In genomic region chr10:98170249-98171117, GRCh38 we compare ENCODE assay signal across 7 cellular contexts. TPM values are rescaled to one million over a fixed set of nuclear protein-coding genes. Genes with fewer than 3 reads are reported as not detected.
DNase-seq lines count a peak whose midpoint lies in the region; ATAC-seq and TF ChIP-seq lines count a peak whose summit lies in the region.

No MANE protein-coding gene starts in this region.

- H3K9me3 ChIP-seq in heart left ventricle = no peaks in the 10 kb centered on the region

- H3K36me3 Mint-ChIP-seq in activated CD8-positive, alpha-beta T cell treated with anti-CD3 and anti-CD28 coated beads, Interleukin-2, amount 10 ng/mL, durations not matched to agents 7 days and 5 days (ENCODE audit: low read depth) = peaks cover 16% of the 10 kb centered on the region

- intact Hi-C loops in heart left ventricle (cut with DNase I) = loop anchor here in 9 of 10 donors (1.0 to 5.0 kb wide), 5 partner anchors 137 to 142 kb away; no protein-coding TSS in a partner anchor

- ATAC-seq in GM19351 (IDR thresholded peaks at IDR 0.05; ENCODE audit: unreplicated experiment) (peak; percentile 64), heart left ventricle (peak in 2 of 4 donors; percentile 55 to 68), GM19452 (IDR thresholded peaks at IDR 0.05; ENCODE audit: unreplicated experiment) (no peak)
- ATAC-seq in activated CD8-positive, alpha-beta T cell treated with anti-CD3 and anti-CD28 coated beads, Interleukin-2, amount 10 ng/mL, durations not matched to agents 7 days and 5 days = peak; percentile 75

- peaks cover 0 to 23% (median 8%) of the 10 kb centered on the region in 12 donors for H3K4me1 ChIP-seq in heart left ventricle

- H3K27ac Mint-ChIP-seq in activated CD8-positive, alpha-beta T cell treated with anti-CD3 and anti-CD28 coated beads, Interleukin-2, amount 10 ng/mL, durations not matched to agents 7 days and 5 days = no peak overlapping the region

- no peak for TF ChIP-seq POLR2A in heart left ventricle (IDR thresholded peaks at IDR 0.05)

- no peak overlapping the region for H3K4me3 Mint-ChIP-seq in activated CD8-positive, alpha-beta T cell treated with anti-CD3 and anti-CD28 coated beads, Interleukin-2, amount 10 ng/mL, durations not matched to agents 7 days and 5 days

- H3K27me3 ChIP-seq in heart left ventricle = no peaks in the 10 kb centered on the region

- H3K27me3 Mint-ChIP-seq in activated CD8-positive, alpha-beta T cell treated with anti-CD3 and anti-CD28 coated beads, Interleukin-2, amount 10 ng/mL, durations not matched to agents 7 days and 5 days (ENCODE audit: low read depth) = no peaks in the 10 kb centered on the region

- no peak overlapping the region for H3K4me3 ChIP-seq in heart left ventricle

- peak; percentile 62 to 83 (median 72) for TF ChIP-seq CTCF in heart left ventricle (IDR thresholded peaks at IDR 0.05)

- no peak overlapping the region for H3K27ac ChIP-seq in heart left ventricle

- H3K36me3 ChIP-seq in heart left ventricle = peaks cover 0 to 42% (median 23%) of the 10 kb centered on the region in 9 donors

- CTCF ChIA-PET in activated CD8-positive, alpha-beta T cell treated with anti-CD3 and anti-CD28 coated beads, Interleukin-2, amount 10 ng/mL, durations not matched to agents 7 days and 5 days (lab: Charles Lee) = interaction anchor here (0.7 to 3.3 kb wide), 29 partner anchors 8 to 255 kb away, joined by 3 to 29 read pairs (median 5); partner anchors contain the start of gene R3HCC1L

- no peaks in the 10 kb centered on the region for H3K4me1 Mint-ChIP-seq in activated CD8-positive, alpha-beta T cell treated with anti-CD3 and anti-CD28 coated beads, Interleukin-2, amount 10 ng/mL, durations not matched to agents 7 days and 5 days (ENCODE audit: low read depth)

- peak; percentile 36 for DNase-seq in DMS114 treated with DMSO at 0.1 percent for 48 hours (lab: John Stamatoyannopoulos, UW; ENCODE audit: unreplicated experiment)
- peak; percentile 13 for DNase-seq in NCI-H1694 (lab: John Stamatoyannopoulos, UW)
- DNase-seq in activated CD8-positive, alpha-beta T cell treated with anti-CD3 and anti-CD28 coated beads, Interleukin-2, amount 10 ng/mL, durations not matched to agents 7 days and 5 days = peak; percentile 50
- DNase-seq in heart left ventricle = peak in 2 of 5 donors; percentile 20 to 22
- DNase-seq in retina = peak; percentile 47

- 48 to 55% (median 51%) methylated on average over 3 of the region's 3 CpGs for WGBS in heart left ventricle, 4 donors

- POLR2A ChIA-PET in activated CD8-positive, alpha-beta T cell treated with anti-CD3 and anti-CD28 coated beads, Interleukin-2, amount 10 ng/mL, durations not matched to agents 7 days and 5 days (lab: Charles Lee) = interaction anchor here (0.7 kb wide), 1 partner anchor 139 kb away, joined by 4 read pairs; no protein-coding TSS in a partner anchor

- H3K9me3 Mint-ChIP-seq in activated CD8-positive, alpha-beta T cell treated with anti-CD3 and anti-CD28 coated beads, Interleukin-2, amount 10 ng/mL, durations not matched to agents 7 days and 5 days (ENCODE audit: insufficient read depth) = no peaks in the 10 kb centered on the region

RNA-seq across cellular contexts. Expression of gene R3HCC1L, which starts 36.0 kb away (rescaled TPM):
- total RNA-seq in activated CD8-positive, alpha-beta T cell treated with anti-CD3 and anti-CD28 coated beads, Interleukin-2, amount 10 ng/mL, durations not matched to agents 7 days and 5 days = 10 to 100 TPM; 18.2 to 20.3 TPM
- 1 to 10 TPM; 4.7 to 8.6 (median 5.2) TPM for total RNA-seq in heart left ventricle
- 1 to 10 TPM; 4.0 to 7.9 TPM for polyA plus RNA-seq in heart left ventricle
